ENCODE assay signal across 15 cellular contexts in the genomic region with DNA sequence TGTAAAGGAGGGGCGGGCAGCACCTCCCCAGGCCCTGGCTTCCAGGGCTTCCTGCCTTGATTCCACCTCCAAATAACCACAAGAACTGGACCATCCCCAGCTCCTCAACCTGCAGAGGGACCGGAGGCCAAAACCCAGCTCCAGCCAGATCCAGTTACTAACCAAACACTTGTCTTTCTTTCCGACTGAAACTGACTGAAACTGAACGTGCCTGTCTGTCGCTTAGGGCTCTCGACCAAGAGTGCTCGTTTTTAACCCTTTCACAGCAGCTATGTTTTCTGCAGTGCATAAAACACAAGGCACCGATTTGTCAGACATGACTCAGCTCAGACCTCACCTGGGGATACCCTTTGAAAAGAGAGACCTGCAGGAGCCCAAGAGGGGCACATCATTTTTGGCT.
A peak's percentile ranks its signal among the peaks of the same experiment; 100 is the strongest.
DNase-seq lines count a peak whose midpoint lies in the region; TF ChIP-seq lines count a peak whose summit lies in the region.
"Had no signal": no experiment of that assay in that cellular context is flagged by ENCODE, and none has a peak within 500 bp of the region (broad histone marks: within the 10 kb centered on the region; RNA-seq: fewer than 3 reads in every experiment).

No MANE protein-coding gene starts in this region.

- H3K36me3 ChIP-seq in esophagus muscularis mucosa (no peaks in the 10 kb centered on the region), tibial artery (no peaks in the 10 kb centered on the region), Peyer's patch (no peaks in the 10 kb centered on the region)
- H3K36me3 ChIP-seq: brain microvascular endothelial cell had no signal

- DNase-seq in DMS 273 (lab: John Stamatoyannopoulos, UW; ENCODE audit: unreplicated experiment): peak; percentile 18
- DNase-seq in DMS 273 treated with DMSO at 0.1 percent for 48 hours (lab: John Stamatoyannopoulos, UW): no peak
- DNase-seq in NCI-H526 treated with DMSO at 0.1 percent for 48 hours (lab: John Stamatoyannopoulos, UW): peak; percentile 26
- peak; percentile 75 for DNase-seq in esophagus muscularis mucosa (ENCODE audit: extremely low spot score)
- DNase-seq in tibial artery: no peak
- no peak for DNase-seq in occipital lobe (lab: John Stamatoyannopoulos, UW)
- no peak for DNase-seq in hepatic stellate cell (ENCODE audit: low spot score)
- DNase-seq in Peyer's patch: no peak
- DNase-seq: activated CD4-positive, CD25-positive, alpha-beta regulatory T cell; brain microvascular endothelial cell; HFFc6; NCI-H446 treated with DMSO at 0.1 percent for 48 hours; substantia nigra had no signal

- TF ChIP-seq EP300 in esophagus muscularis mucosa (IDR thresholded peaks at IDR 0.05): no peak

- H3K9me3 ChIP-seq in esophagus muscularis mucosa (no peaks in the 10 kb centered on the region), tibial artery (no peaks in the 10 kb centered on the region), Peyer's patch (no peaks in the 10 kb centered on the region)

- no peak for TF ChIP-seq POLR2A in esophagus muscularis mucosa (IDR thresholded peaks at IDR 0.05; ENCODE audit: low read depth)
- no peak for TF ChIP-seq POLR2A in Peyer's patch (IDR thresholded peaks at IDR 0.05)

- no peak overlapping the region for H3K4me3 ChIP-seq in esophagus muscularis mucosa
- H3K4me3 ChIP-seq in tibial artery: no peak overlapping the region
- no peak overlapping the region for H3K4me3 ChIP-seq in Peyer's patch
- H3K4me3 ChIP-seq: SK-N-MC had no signal

- intact Hi-C loops in esophagus muscularis mucosa (cut with DNase I) (no loop called here), tibial artery (cut with DNase I; ENCODE audit: low total_unique reads) (no loop called here)

- no peak for TF ChIP-seq CTCF in esophagus muscularis mucosa (IDR thresholded peaks at IDR 0.05)
- no peak for TF ChIP-seq CTCF in tibial artery (IDR thresholded peaks at IDR 0.05)
- TF ChIP-seq CTCF in Peyer's patch (IDR thresholded peaks at IDR 0.05): no peak

- H3K27ac ChIP-seq in esophagus muscularis mucosa (replicated peaks in 1 of 4): no peak overlapping the region
- peak overlapping the region; percentile 52 to 87 for H3K27ac ChIP-seq in tibial artery
- H3K27ac ChIP-seq in Peyer's patch: no peak overlapping the region
- H3K27ac ChIP-seq: brain microvascular endothelial cell, epithelial cell of prostate, SK-N-MC had no signal

- WGBS in esophagus muscularis mucosa: 64% methylated on average over 8 of the region's 8 CpGs

- H3K4me1 ChIP-seq in esophagus muscularis mucosa (peaks cover 5 to 37% (median 29%) of the 10 kb centered on the region in 4 donors), tibial artery (peaks cover 0 to 60% (median 44%) of the 10 kb centered on the region in 4 donors), Peyer's patch (no peaks in the 10 kb centered on the region)

- H3K27me3 ChIP-seq in esophagus muscularis mucosa: peaks cover 0 to 12% (median 0%) of the 10 kb centered on the region in 4 donors
- H3K27me3 ChIP-seq in tibial artery: no peaks in the 10 kb centered on the region
- H3K27me3 ChIP-seq in Peyer's patch: no peaks in the 10 kb centered on the region
- H3K27me3 ChIP-seq: brain microvascular endothelial cell had no signal

Comparison
In these comparisons a context has a peak if more than half of its experiments do, and no peak if none do; other contexts are left out.
1. DNase-seq: peak in DMS 273 (single experiment), NCI-H526 treated with DMSO at 0.1 percent for 48 hours (single experiment) and esophagus muscularis mucosa (single experiment); none in DMS 273 treated with DMSO at 0.1 percent for 48 hours (single experiment), tibial artery (0 of 2), occipital lobe (single experiment), hepatic stellate cell (single experiment) and Peyer's patch (0 of 3).
2. H3K27ac ChIP-seq: peak in tibial artery (2 of 2); none in esophagus muscularis mucosa (0 of 4) and Peyer's patch (0 of 4).